Comparison of ENCODE assay signal across 11 cellular contexts in the genomic region with DNA sequence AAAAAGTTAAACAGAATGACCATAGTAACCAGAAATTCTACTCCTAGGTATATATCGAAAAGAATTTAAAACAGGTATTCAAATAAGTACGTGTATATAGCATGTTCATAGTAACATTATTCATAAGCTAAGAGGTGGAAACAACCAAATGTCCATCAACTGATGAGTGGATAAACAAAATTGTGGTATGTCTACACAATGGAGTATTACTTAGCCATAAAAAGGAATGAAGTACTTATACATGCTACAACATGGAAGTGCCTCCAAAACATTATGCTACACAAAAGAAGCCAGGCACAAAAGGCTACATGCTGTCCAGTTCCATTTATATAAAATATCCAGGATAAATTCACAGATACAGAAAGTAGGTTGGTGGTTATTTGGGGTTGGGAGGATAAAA.
"Had no signal": no experiment of that assay in that cellular context is flagged by ENCODE, and none has a peak within 500 bp of the region (broad histone marks: within the 10 kb centered on the region; RNA-seq: fewer than 3 reads in every experiment).

No MANE protein-coding gene starts in this region.

- H3K9ac ChIP-seq: GM23248 had no signal

- H3K4me2 ChIP-seq: GM23338 had no signal

- DNase-seq: GM23248, GOT3, H7, H9, HCEC 1CT, HFFc6 had no signal

- ATAC-seq: GM23338, HCT116 had no signal

- H3K4me3 ChIP-seq: GM23248, GM23338, HAP-1 had no signal

- H3K27ac ChIP-seq: GM23248 had no signal

- H2AFZ ChIP-seq: GM23248, GM23338 had no signal

- FAIRE-seq: H1, H54 had no signal

- H3K36me3 ChIP-seq: HAP-1 had no signal

- H3K4me1 ChIP-seq: HAP-1 had no signal

- H3K9me3 ChIP-seq: HAP-1 had no signal
